Comparison of ENCODE assay signal across 22 cellular contexts in genomic region chr10:44259090-44259874, GRCh38.
DNase-seq lines count a peak whose midpoint lies in the region; FAIRE-seq and TF ChIP-seq lines count a peak whose summit lies in the region.
"Had no signal": no experiment of that assay in that cellular context is flagged by ENCODE, and none has a peak within 500 bp of the region (broad histone marks: within the 10 kb centered on the region; RNA-seq: fewer than 3 reads in every experiment).

No MANE protein-coding gene starts in this region.

- H3K9me3 Mint-ChIP-seq in H9 (no peaks in the 10 kb centered on the region; a peak in 2 of 5 replicates), glutamatergic neuron (ENCODE audit: unreplicated experiment) (peaks cover 10% of the 10 kb centered on the region), type B pancreatic cell (peaks cover 4% of the 10 kb centered on the region)
- H3K9me3 Mint-ChIP-seq: HFFc6 had no signal

- H3K27ac ChIP-seq in H9 (ENCODE audit: insufficient read length, low read depth, low read length), result no peak overlapping the region
- no peak overlapping the region for H3K27ac ChIP-seq in mesendoderm (ENCODE audit: low read depth, low read length)
- H3K27ac ChIP-seq: C4-2B, Peyer's patch, SJSA1 had no signal

- peak overlapping the region in 1 of 3 experiments; percentile 70; a peak in 1 of 7 replicates for H3K27ac Mint-ChIP-seq in H9
- H3K27ac Mint-ChIP-seq in glutamatergic neuron (ENCODE audit: unreplicated experiment), result peak overlapping the region; percentile 69
- peak overlapping the region; percentile 39 for H3K27ac Mint-ChIP-seq in type B pancreatic cell
- H3K27ac Mint-ChIP-seq: HFFc6, IgD-negative memory B cell had no signal

- H2BK12ac ChIP-seq in H9 (ENCODE audit: insufficient read length, low read depth, low read length), result no peak overlapping the region

- no peak overlapping the region for H2BK15ac ChIP-seq in H9 (ENCODE audit: low read depth, low read length)
- H2BK15ac ChIP-seq in mesendoderm (replicated peaks; ENCODE audit: low read depth), result no peak overlapping the region

- FAIRE-seq in GM12891 (lab: Jason Lieb, UNC), result no peak
- FAIRE-seq: G401.6 had no signal

- H3K4me3 Mint-ChIP-seq in H9, result no peak overlapping the region
- H3K4me3 Mint-ChIP-seq in glutamatergic neuron (ENCODE audit: unreplicated experiment), result peak overlapping the region; percentile 64
- H3K4me3 Mint-ChIP-seq in type B pancreatic cell, result peak overlapping the region; percentile 55
- H3K4me3 Mint-ChIP-seq: HFFc6, IgD-negative memory B cell had no signal

- no peak overlapping the region for H4K91ac ChIP-seq in H9 (ENCODE audit: insufficient read length, low read depth, low read length)

- no peak overlapping the region for H3K4ac ChIP-seq in H9 (ENCODE audit: low read depth, low read length)
- no peak overlapping the region for H3K4ac ChIP-seq in mesendoderm (ENCODE audit: low read depth, low read length)

- no CpG with 5 or more reads among the region's 7 CpGs for WGBS in H9 (ENCODE audit: extremely low coverage, insufficient read length, low lambda C conversion rate)
- WGBS in mesendoderm (ENCODE audit: extremely low coverage, insufficient coverage, low lambda C conversion rate), result no CpG with 5 or more reads among the region's 7 CpGs

- no peak overlapping the region for H3K14ac ChIP-seq in H9 (ENCODE audit: insufficient read depth, low read length)

- H2BK120ac ChIP-seq in H9 (ENCODE audit: low read depth, low read length, poor library complexity, severe bottlenecking), result no peak overlapping the region
- no peak overlapping the region for H2BK120ac ChIP-seq in mesendoderm (ENCODE audit: low read depth, low read length)

- H3K4me1 Mint-ChIP-seq in H9 (peaks cover 15 to 17% of the 10 kb centered on the region in 2 experiments), glutamatergic neuron (ENCODE audit: low read depth, unreplicated experiment) (peaks cover 4% of the 10 kb centered on the region), type B pancreatic cell (ENCODE audit: unreplicated experiment) (peaks cover 22% of the 10 kb centered on the region)
- H3K4me1 Mint-ChIP-seq: IgD-negative memory B cell had no signal

- no peaks in the 10 kb centered on the region for H3K9me3 ChIP-seq in H9 (ENCODE audit: control insufficient read depth, low read depth, low read length)
- H3K9me3 ChIP-seq: Peyer's patch had no signal

- H2AK5ac ChIP-seq in H9 (ENCODE audit: insufficient read length, low read length) (no peak overlapping the region), mesendoderm (ENCODE audit: low read length) (no peak overlapping the region)

- H4K5ac ChIP-seq in H9 (ENCODE audit: insufficient read length, low read depth, low read length), result no peak overlapping the region
- H4K5ac ChIP-seq in mesendoderm (ENCODE audit: low read length), result no peak overlapping the region

- no peak for TF ChIP-seq POLR2A in GM12891 (IDR thresholded peaks at IDR 0.05; ENCODE audit: low read depth, low read length)

- H3K56ac ChIP-seq in H9 (ENCODE audit: insufficient read length, low read depth, low read length), result no peak overlapping the region
- H3K56ac ChIP-seq in mesendoderm (ENCODE audit: low read length), result no peak overlapping the region

- peak overlapping the region; percentile 19 for H3K18ac ChIP-seq in H9 (ENCODE audit: insufficient read length, low read depth, low read length)
- H3K18ac ChIP-seq in mesendoderm (ENCODE audit: low read length), result no peak overlapping the region

- H3K79me1 ChIP-seq in H9 (ENCODE audit: insufficient read depth, low read depth, low read length, poor library complexity, severe bottlenecking) (no peaks in the 10 kb centered on the region), mesendoderm (ENCODE audit: low read length) (no peaks in the 10 kb centered on the region)

- H3K27me3 ChIP-seq in H9 (ENCODE audit: insufficient read depth, low read length) (no peaks in the 10 kb centered on the region), mesendoderm (ENCODE audit: insufficient read depth, low read length, poor library complexity) (no peaks in the 10 kb centered on the region)
- H3K27me3 ChIP-seq: Peyer's patch, SJSA1 had no signal

- no peak overlapping the region for H3K4me3 ChIP-seq in mesendoderm (ENCODE audit: low read length)
- H3K4me3 ChIP-seq: Peyer's patch, SJSA1 had no signal

- no peaks in the 10 kb centered on the region; a peak in 1 of 7 replicates for H3K36me3 Mint-ChIP-seq in H9 (ENCODE audit: insufficient read depth in 1 of 3, low read depth in 3 of 3)
- no peaks in the 10 kb centered on the region for H3K36me3 Mint-ChIP-seq in glutamatergic neuron (ENCODE audit: unreplicated experiment)
- H3K36me3 Mint-ChIP-seq in type B pancreatic cell, result no peaks in the 10 kb centered on the region
- H3K36me3 Mint-ChIP-seq: IgD-negative memory B cell had no signal

- H3K23ac ChIP-seq in H9 (ENCODE audit: insufficient read length, low read depth, low read length) (no peak overlapping the region), mesendoderm (ENCODE audit: low read length) (no peak overlapping the region)

- no peak for TF ChIP-seq CTCF in H9 (conservative IDR thresholded peaks at IDR 0.05)
- TF ChIP-seq CTCF in glutamatergic neuron (IDR thresholded peaks at IDR 0.05; ENCODE audit: partially characterized antibody, unreplicated experiment), result no peak
- no peak for TF ChIP-seq CTCF in type B pancreatic cell (conservative IDR thresholded peaks at IDR 0.05)

- H3K27me3 Mint-ChIP-seq in H9 (ENCODE audit: low read depth) (peaks cover 3% of the 10 kb centered on the region), glutamatergic neuron (ENCODE audit: unreplicated experiment) (peaks cover 6% of the 10 kb centered on the region), type B pancreatic cell (no peaks in the 10 kb centered on the region)

- no peak overlapping the region for H3K9ac ChIP-seq in H9 (ENCODE audit: extremely low read depth, insufficient read length, low read length)
- H3K9ac ChIP-seq in mesendoderm (ENCODE audit: low read length), result no peak overlapping the region

- DNase-seq in H9 (no peak), glutamatergic neuron (no peak), mesendoderm (peak; percentile 14), type B pancreatic cell (ENCODE audit: extremely low spot score, unreplicated experiment) (no peak), GM12891 (ENCODE audit: insufficient read length, low spot score) (no peak), NCI-H524 (lab: John Stamatoyannopoulos, UW) (no peak), putamen (ENCODE audit: low spot score) (no peak)
- DNase-seq: DND-41, GOT3, HFFc6, Karpas-422, NCI-H1092, NCI-H146, NCI-H2029 treated with DMSO at 0.1 percent for 48 hours, NCI-H2171, NCI-H446, NCI-H69, Peyer's patch had no signal

- H4K8ac ChIP-seq in H9 (replicated peaks; ENCODE audit: insufficient read length, low read depth, low read length) (no peak overlapping the region), mesendoderm (ENCODE audit: low read depth, low read length) (no peak overlapping the region)

- H3K4me1 ChIP-seq in H9 (ENCODE audit: insufficient read depth, low read length) (no peaks in the 10 kb centered on the region; the same call in 1 of the 2 replicates), mesendoderm (ENCODE audit: control insufficient read depth, low read depth, low read length) (peaks cover 8% of the 10 kb centered on the region)
- H3K4me1 ChIP-seq: Peyer's patch, SJSA1 had no signal

- H3K23me2 ChIP-seq in H9 (ENCODE audit: insufficient read length, low read depth, low read length, poor library complexity, severe bottlenecking), result no peaks in the 10 kb centered on the region

- no peak overlapping the region for H2BK20ac ChIP-seq in H9 (ENCODE audit: low read depth, low read length, poor library complexity, severe bottlenecking)

- H4K20me1 ChIP-seq in H9 (ENCODE audit: control insufficient read depth, insufficient read depth, insufficient read length), result no peaks in the 10 kb centered on the region

- H2AFZ ChIP-seq in H9 (ENCODE audit: low read length), result no peak overlapping the region

- H3K4me2 ChIP-seq in H9 (ENCODE audit: insufficient read depth, insufficient read length, low read length) (no peak overlapping the region), mesendoderm (ENCODE audit: low read length) (no peak overlapping the region)

- no peak overlapping the region for H3T11ph ChIP-seq in H9 (ENCODE audit: low read length)

- no peaks in the 10 kb centered on the region for H3K79me2 ChIP-seq in H9 (ENCODE audit: insufficient read depth, low read length)
- H3K79me2 ChIP-seq in mesendoderm (ENCODE audit: control insufficient read depth, insufficient read depth, low read length), result no peaks in the 10 kb centered on the region

- H3K36me3 ChIP-seq in mesendoderm (ENCODE audit: control insufficient read depth, insufficient read depth, low read length), result no peaks in the 10 kb centered on the region
- H3K36me3 ChIP-seq: Peyer's patch, SJSA1 had no signal

- H2BK5ac ChIP-seq in H9 (ENCODE audit: insufficient read length, low read length), result no peak overlapping the region
- no peak overlapping the region for H2BK5ac ChIP-seq in mesendoderm (ENCODE audit: low read length)

TF ChIP-seq in GM12891, 5 proteins besides CTCF, POLR2A, EP300 and RAD21:
- TF ChIP-seq POU2F2 (IDR thresholded peaks at IDR 0.05; ENCODE audit: low read depth, low read length), result no peak
- TF ChIP-seq PAX5 (IDR thresholded peaks at IDR 0.05; ENCODE audit: insufficient read depth, low read length, severe bottlenecking), result no peak
- no peak for TF ChIP-seq SPI1 (IDR thresholded peaks at IDR 0.05; ENCODE audit: low read depth, low read length)
- no peak for TF ChIP-seq POLR2AphosphoS5 (IDR thresholded peaks at IDR 0.05; ENCODE audit: low read depth, low read length)
- TF ChIP-seq TAF1 (IDR thresholded peaks at IDR 0.05; ENCODE audit: low read depth, low read length), result no peak

Comparison
In these comparisons a context has a peak if more than half of its experiments do, and no peak if none do; other contexts are left out.
1. H3K4me3 Mint-ChIP-seq: peak in glutamatergic neuron (single experiment) and type B pancreatic cell (single experiment); none in H9 (0 of 2).